ENCODE assay signal across 9 cellular contexts in the genomic region with DNA sequence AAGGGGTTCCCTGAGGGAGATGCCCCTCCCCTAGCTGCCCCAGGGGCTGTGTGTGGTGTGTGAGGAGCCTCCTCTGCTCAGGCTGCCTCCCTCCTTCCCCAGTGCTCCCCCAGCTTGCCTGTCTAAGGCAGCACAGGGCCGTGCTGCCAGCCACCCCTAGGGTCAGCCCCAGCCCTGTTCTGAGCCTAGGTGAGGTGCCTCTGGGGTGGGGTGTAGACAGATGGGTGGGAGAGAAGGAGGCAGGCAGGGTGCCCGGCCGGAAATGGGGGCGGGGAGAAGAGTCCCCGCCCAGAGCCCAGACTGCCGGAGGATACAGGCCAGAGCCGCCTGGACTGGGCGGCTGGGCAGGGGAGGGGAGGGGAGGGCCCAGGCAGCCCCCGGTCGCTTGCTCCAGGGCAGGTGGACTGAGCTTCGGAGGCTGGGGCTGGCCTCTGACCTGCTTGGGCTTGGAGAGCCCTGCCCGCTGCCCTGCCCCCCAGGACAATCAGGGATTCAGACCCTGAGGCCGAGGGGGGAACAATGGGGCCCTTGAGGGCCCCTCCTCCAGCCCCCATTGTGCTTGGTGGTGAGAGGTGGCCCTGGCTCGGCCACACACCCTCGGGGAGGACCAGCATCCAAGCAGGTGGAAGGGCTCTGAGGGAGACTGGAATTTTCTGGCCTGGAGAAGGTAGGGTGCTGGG. TPM values are rescaled to one million over a fixed set of nuclear protein-coding genes. Genes with fewer than 3 reads are reported as not detected.
DNase-seq lines count a peak whose midpoint lies in the region; ATAC-seq, FAIRE-seq and TF ChIP-seq lines count a peak whose summit lies in the region.
"Had no signal": no experiment of that assay in that cellular context is flagged by ENCODE, and none has a peak within 500 bp of the region (broad histone marks: within the 10 kb centered on the region; RNA-seq: fewer than 3 reads in every experiment).

A gene (plus strand): TSS at position 590 of the 680 bp plus-strand sequence. CDS start 7,829 bp downstream, outside the sequence.

- no peaks in the 10 kb centered on the region for H3K9me1 ChIP-seq in endothelial cell of umbilical vein (replicated peaks; ENCODE audit: control insufficient read depth, extremely low read depth, insufficient read depth, low read length)

- H3K9ac ChIP-seq in NT2/D1 (ENCODE audit: insufficient read length, low read depth) (peak within 1 kb of the TSS; percentile 61), endothelial cell of umbilical vein (replicated peaks; ENCODE audit: extremely low read depth, insufficient read depth, low read length) (no peak within 1 kb of the TSS)

- intact Hi-C loops in endothelial cell of umbilical vein (cut with micrococcal nuclease) = no loop called here

- H3K4me1 ChIP-seq in NT2/D1 (ENCODE audit: insufficient read depth, insufficient read length) (peaks cover 22% of the 10 kb centered on the region), endothelial cell of umbilical vein (ENCODE audit: control insufficient read depth, extremely low read depth, insufficient read depth, low read length) (peaks cover 16% of the 10 kb centered on the region), upper lobe of left lung (peaks cover 46 to 75% (median 69%) of the 10 kb centered on the region in 4 donors)

- FAIRE-seq in endothelial cell of umbilical vein (lab: Jason Lieb, UNC) = peak; percentile 37

- TF ChIP-seq EP300 in upper lobe of left lung (IDR thresholded peaks at IDR 0.05) = no peak

- ATAC-seq in upper lobe of left lung (ENCODE audit: low FRiP score in 2 of 2) (peak; percentile 16 to 43), HG03442 (IDR thresholded peaks at IDR 0.05; ENCODE audit: unreplicated experiment) (no peak)
- ATAC-seq: activated naive CD4-positive, alpha-beta T cell treated with anti-CD3 and anti-CD28 coated beads, Interleukin-2, amount 50 U/mL, for 72 hours had no signal

- TF ChIP-seq CTCF in endothelial cell of umbilical vein (IDR thresholded peaks at IDR 0.05; ENCODE audit: extremely low read depth in 1 of 2, insufficient read depth in 1 of 2, low read depth in 1 of 2, low read length in 2 of 2) = no peak
- TF ChIP-seq CTCF in upper lobe of left lung (IDR thresholded peaks at IDR 0.05) = no peak

- peaks cover 27% of the 10 kb centered on the region for H3K79me2 ChIP-seq in endothelial cell of umbilical vein (ENCODE audit: control insufficient read depth, insufficient read depth, low read length)

- no TSS peak for BruUV-seq in endothelial cell of umbilical vein (replicated peaks; lab: Mats Ljungman, UMichigan)

- no peaks in the 10 kb centered on the region for H4K20me1 ChIP-seq in endothelial cell of umbilical vein (replicated peaks; ENCODE audit: control insufficient read depth, extremely low read depth, insufficient read depth, low read length)

- H2AFZ ChIP-seq in endothelial cell of umbilical vein (ENCODE audit: low read depth, low read length) = no peak within 1 kb of the TSS

- DNase-seq in NT2/D1 (ENCODE audit: low read depth, low spot score) = no peak
- DNase-seq in endothelial cell of umbilical vein (ENCODE audit: low read depth, low spot score) = no peak
- DNase-seq in mesenteric fat pad (ENCODE audit: low spot score) = peak; percentile 89
- peak in 1 of 2 donors; percentile 85 for DNase-seq in upper lobe of left lung
- DNase-seq in stimulated activated CD4-positive, alpha-beta T cell treated with anti-CD3 and anti-CD28 coated beads, Interleukin-12 subunit alpha, Interleukin-12 subunit beta, amount 100 ng/mL, for 4 hours = no peak
- no peak for DNase-seq in activated CD4-positive, alpha-beta T cell treated with anti-CD3 and anti-CD28 coated beads, Interleukin-2, amount 50 U/mL, for 4 hours
- DNase-seq: NCI-H345 had no signal

- H3K27me3 ChIP-seq in NT2/D1 (ENCODE audit: insufficient read depth, insufficient read length) = no peaks in the 10 kb centered on the region
- H3K27me3 ChIP-seq in endothelial cell of umbilical vein (ENCODE audit: control insufficient read depth in 2 of 2, insufficient read depth in 2 of 2, low read length in 2 of 2) = no peaks in the 10 kb centered on the region
- no peaks in the 10 kb centered on the region for H3K27me3 ChIP-seq in upper lobe of left lung

- H3K4me3 ChIP-seq in NT2/D1 (ENCODE audit: insufficient read length, low read depth) (no peak within 1 kb of the TSS), endothelial cell of umbilical vein (replicated peaks in 1 of 3; ENCODE audit: insufficient read depth in 1 of 3, low read depth in 1 of 3, low read length in 3 of 3) (no peak within 1 kb of the TSS), upper lobe of left lung (peak within 1 kb of the TSS; percentile 8 to 42 (median 32))

- H3K9me3 ChIP-seq in NT2/D1 (ENCODE audit: insufficient read depth, low read length) (no peaks in the 10 kb centered on the region), endothelial cell of umbilical vein (replicated peaks; ENCODE audit: control insufficient read depth, insufficient read depth, low read length) (no peaks in the 10 kb centered on the region), upper lobe of left lung (no peaks in the 10 kb centered on the region)

- TF ChIP-seq POLR2A in endothelial cell of umbilical vein (IDR thresholded peaks at IDR 0.05; ENCODE audit: low read depth, low read length) (no peak), upper lobe of left lung (IDR thresholded peaks at IDR 0.05) (no peak)

- peaks cover 60% of the 10 kb centered on the region for H3K36me3 ChIP-seq in NT2/D1 (ENCODE audit: insufficient read depth, insufficient read length, low read length)
- H3K36me3 ChIP-seq in endothelial cell of umbilical vein (ENCODE audit: control insufficient read depth in 2 of 2, extremely low read depth in 1 of 2, insufficient read depth in 2 of 2, low read length in 2 of 2) = peaks cover 0 to 16% of the 10 kb centered on the region in 2 experiments
- H3K36me3 ChIP-seq in upper lobe of left lung = peaks cover 0 to 49% (median 40%) of the 10 kb centered on the region in 4 donors

- CTCF ChIA-PET in endothelial cell of umbilical vein (lab: Charles Lee) = interaction anchor here (1.6 kb wide), 3 partner anchors 19 to 150 kb away, joined by 4 to 6 read pairs (median 5); no protein-coding TSS in a partner anchor

- dilution Hi-C loops in endothelial cell of umbilical vein (cut with MboI; ENCODE audit: extremely low pct_ligation_motif_present, low sequenced_read_pairs) = no loop called here

- H3K4me2 ChIP-seq in endothelial cell of umbilical vein (ENCODE audit: insufficient read depth, low read length) = peak within 1 kb of the TSS; percentile 14

- POLR2A ChIA-PET in endothelial cell of umbilical vein (lab: Charles Lee) = interaction anchor here (0.6 to 1.3 kb wide), 2 partner anchors 9 to 470 kb away, joined by 3 to 4 read pairs; no protein-coding TSS in a partner anchor

- H3K27ac ChIP-seq in endothelial cell of umbilical vein (ENCODE audit: insufficient read depth, low read depth, low read length) (peak within 1 kb of the TSS; percentile 38), upper lobe of left lung (peak within 1 kb of the TSS; percentile 80 to 96 (median 87))

- 54 to 67% methylated on average over 9 to 15 of the region's 15 CpGs for WGBS in upper lobe of left lung, 2 donors

TF ChIP-seq in endothelial cell of umbilical vein, 7 proteins besides CTCF, POLR2A, EP300 and RAD21:
- no peak for TF ChIP-seq POLR2AphosphoS5 (IDR thresholded peaks at IDR 0.05; ENCODE audit: insufficient read depth, low read depth, low read length)
- TF ChIP-seq, protein P1, sequence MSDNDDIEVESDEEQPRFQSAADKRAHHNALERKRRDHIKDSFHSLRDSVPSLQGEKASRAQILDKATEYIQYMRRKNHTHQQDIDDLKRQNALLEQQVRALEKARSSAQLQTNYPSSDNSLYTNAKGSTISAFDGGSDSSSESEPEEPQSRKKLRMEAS (IDR thresholded peaks at IDR 0.05; ENCODE audit: insufficient read depth, insufficient read length) = no peak
- no peak for TF ChIP-seq EZH2 (IDR thresholded peaks at IDR 0.05; ENCODE audit: borderline replicate concordance, low read depth, low read length, severe bottlenecking)
- TF ChIP-seq GATA2 (IDR thresholded peaks at IDR 0.05; ENCODE audit: insufficient read depth, insufficient read length, low read depth, low read length) = no peak
- no peak for TF ChIP-seq MYC (IDR thresholded peaks at IDR 0.05; ENCODE audit: low read depth, low read length)
- no peak for TF ChIP-seq FOS (IDR thresholded peaks at IDR 0.05; ENCODE audit: borderline replicate concordance, insufficient read depth, low read length)
- TF ChIP-seq JUN (IDR thresholded peaks at IDR 0.05; ENCODE audit: borderline replicate concordance, insufficient read depth, insufficient read length, low read depth) = no peak
TF ChIP-seq in endothelial cell of umbilical vein: peak in this region for 0.

RNA-seq across cellular contexts. Expression of the gene that starts here (rescaled TPM):
- total RNA-seq in endothelial cell of umbilical vein = 0.90 and 1.2 TPM in 2 replicates
- polyA plus RNA-seq in endothelial cell of umbilical vein = 0.58 and 0.75 TPM in 2 replicates
- polyA plus RNA-seq in endothelial cell of umbilical vein (2011; cell fraction: cytosol; rRNA removed) = 0.30 and 0.47 TPM in 2 replicates
- 0.66 and 0.72 TPM in 2 replicates for polyA plus RNA-seq in endothelial cell of umbilical vein (2011; cell fraction: nucleus; rRNA removed)
- polyA plus RNA-seq in endothelial cell of umbilical vein (2012) = 0.57 and 0.59 TPM in 2 replicates
- polyA minus RNA-seq in endothelial cell of umbilical vein = 0.56 and 1.00 TPM in 2 replicates
- polyA minus RNA-seq in endothelial cell of umbilical vein (2011; cell fraction: cytosol; rRNA and poly(A)+ RNA removed) = 0.41 TPM
- 0.34 and 0.53 TPM in 2 replicates for polyA minus RNA-seq in endothelial cell of umbilical vein (2011; cell fraction: nucleus; rRNA and poly(A)+ RNA removed)
- 2.6 TPM for total RNA-seq in mesenteric fat pad
- 1 to 10 TPM; 1.4 to 8.7 (median 2.0) TPM for total RNA-seq in upper lobe of left lung

Comparison
In these comparisons a context has a peak if more than half of its experiments do, and no peak if none do; other contexts are left out.
1. H3K4me3 ChIP-seq: peak in upper lobe of left lung (4 of 4); none in NT2/D1 (single experiment) and endothelial cell of umbilical vein (0 of 3).